In genomic region chr4:1802720-1803522, GRCh38 we compare ENCODE assay signal across 14 cellular contexts. TPM values are rescaled to one million over a fixed set of nuclear protein-coding genes. Genes with fewer than 3 reads are reported as not detected.
"Had no signal": no experiment of that assay in that cellular context is flagged by ENCODE, and none has a peak within 500 bp of the region (broad histone marks: within the 10 kb centered on the region; RNA-seq: fewer than 3 reads in every experiment).

No MANE protein-coding gene starts in this region.

- H3K4me1 Mint-ChIP-seq: T-helper 17 cell had no signal

- H3K36me3 Mint-ChIP-seq: activated CD4-positive, alpha-beta memory T cell treated with anti-CD3 and anti-CD28 coated beads for 36 hours; natural killer cell treated with Interleukin-12 subunit alpha and Interleukin-12 subunit beta and Interleukin-15 and Interleukin-18, amount 100 ng/mL, for 72 hours had no signal

- H3K4me1 ChIP-seq: prostate gland, spleen had no signal

- H3K4me3 Mint-ChIP-seq: activated CD4-positive, alpha-beta memory T cell treated with anti-CD3 and anti-CD28 coated beads for 36 hours; activated naive CD4-positive, alpha-beta T cell treated with anti-CD3 and anti-CD28 coated beads for 36 hours; natural killer cell treated with Interleukin-12 subunit alpha and Interleukin-12 subunit beta and Interleukin-15 and Interleukin-18, amount 100 ng/mL, for 72 hours; T-helper 17 cell had no signal

- DNase-seq: activated CD4-positive, alpha-beta memory T cell treated with anti-CD3 and anti-CD28 coated beads for 36 hours; activated CD4-positive, alpha-beta T cell treated with anti-CD3 and anti-CD28 coated beads for 48 hours; activated naive CD4-positive, alpha-beta T cell treated with anti-CD3 and anti-CD28 coated beads for 36 hours; activated T-cell treated with anti-CD3 and anti-CD28 coated beads, Interleukin-2, amount 50 U/mL, for 48 hours; body of pancreas; effector CD4-positive, alpha-beta T cell; ovary; spleen; stimulated activated CD4-positive, alpha-beta T cell treated with anti-CD3 and anti-CD28 coated beads, Interleukin-4, amount 100 ng/mL, for 1 hour; stimulated activated naive CD4-positive, alpha-beta T cell treated with Interleukin-2 at 50 U/mL for 16 hours; T-helper 17 cell had no signal

- H3K27ac ChIP-seq: neutrophil, ovary, prostate gland, spleen had no signal

- H3K27ac Mint-ChIP-seq: activated CD4-positive, alpha-beta memory T cell treated with anti-CD3 and anti-CD28 coated beads for 36 hours; activated naive CD4-positive, alpha-beta T cell treated with anti-CD3 and anti-CD28 coated beads for 36 hours; natural killer cell treated with Interleukin-12 subunit alpha and Interleukin-12 subunit beta and Interleukin-15 and Interleukin-18, amount 100 ng/mL, for 72 hours; T-helper 17 cell had no signal

- H3K9me3 ChIP-seq: body of pancreas, neutrophil, ovary, prostate gland, spleen had no signal

- H3K36me3 ChIP-seq: neutrophil, ovary, prostate gland, spleen had no signal

- H3K27me3 Mint-ChIP-seq: natural killer cell treated with Interleukin-12 subunit alpha and Interleukin-12 subunit beta and Interleukin-15 and Interleukin-18, amount 100 ng/mL, for 72 hours had no signal

- ATAC-seq: body of pancreas; natural killer cell treated with Interleukin-12 subunit alpha and Interleukin-12 subunit beta and Interleukin-15 and Interleukin-18, amount 100 ng/mL, for 72 hours; T-helper 17 cell had no signal

- H3K27me3 ChIP-seq: body of pancreas, ovary had no signal

- H3K4me3 ChIP-seq: body of pancreas, ovary, prostate gland, spleen had no signal

- H3K9me3 Mint-ChIP-seq: activated CD4-positive, alpha-beta memory T cell treated with anti-CD3 and anti-CD28 coated beads for 36 hours; activated naive CD4-positive, alpha-beta T cell treated with anti-CD3 and anti-CD28 coated beads for 36 hours; natural killer cell treated with Interleukin-12 subunit alpha and Interleukin-12 subunit beta and Interleukin-15 and Interleukin-18, amount 100 ng/mL, for 72 hours had no signal

RNA-seq across cellular contexts. Expression of gene FGFR3, which starts 9.8 kb away (rescaled TPM):
- total RNA-seq: natural killer cell treated with Interleukin-12 subunit alpha and Interleukin-12 subunit beta and Interleukin-15 and Interleukin-18, amount 100 ng/mL, for 72 hours had no signal
